ENCODE assay signal across 9 cellular contexts in the genomic region with DNA sequence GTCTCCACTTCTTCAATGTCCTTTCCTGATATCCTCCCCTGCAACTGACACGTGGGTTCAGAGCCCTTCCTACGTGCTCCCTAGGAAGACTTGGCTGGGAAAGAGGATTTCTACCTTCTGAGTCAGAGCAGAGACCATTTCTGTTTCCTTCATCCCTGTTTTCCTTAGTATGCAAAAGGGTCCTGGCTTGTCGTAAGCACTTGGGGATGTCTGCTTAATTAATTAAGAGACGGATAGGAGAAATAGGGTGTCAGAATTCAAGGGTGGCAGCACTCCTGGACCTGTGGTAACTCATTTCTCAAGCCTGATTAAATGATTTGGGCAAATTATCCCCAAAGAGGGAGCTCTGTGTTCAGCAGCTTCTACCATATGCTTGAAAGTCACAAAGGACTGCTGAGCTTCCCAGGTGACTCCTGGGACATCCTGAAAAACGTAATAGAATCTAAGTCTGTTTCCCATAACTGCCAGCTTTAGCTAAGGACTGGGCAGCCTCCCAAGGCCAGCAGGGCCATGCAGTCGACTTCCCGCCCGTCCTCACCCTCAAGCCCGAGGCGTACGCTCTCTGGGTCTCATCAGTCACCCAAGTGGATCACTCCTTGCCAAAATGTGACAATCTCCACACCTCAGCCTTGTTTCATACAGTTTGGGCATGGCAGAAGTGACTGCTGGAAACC. TPM values are rescaled to one million over a fixed set of nuclear protein-coding genes. Genes with fewer than 3 reads are reported as not detected.
A peak's percentile ranks its signal among the peaks of the same experiment; 100 is the strongest.
DNase-seq lines count a peak whose midpoint lies in the region; ATAC-seq, FAIRE-seq and TF ChIP-seq lines count a peak whose summit lies in the region.
"Had no signal": no experiment of that assay in that cellular context is flagged by ENCODE, and none has a peak within 500 bp of the region (broad histone marks: within the 10 kb centered on the region; RNA-seq: fewer than 3 reads in every experiment).

No MANE protein-coding gene starts in this region.

- CTCF ChIA-PET in IMR-90 (lab: Yijun Ruan, JAX): interaction anchor here (0.6 to 0.9 kb wide), 2 partner anchors 19 to 377 kb away, joined by 3 to 5 read pairs; no protein-coding TSS in a partner anchor

- peak overlapping the region; percentile 89 for H4K5ac ChIP-seq in IMR-90 (ENCODE audit: low read depth, low read length)

- WGBS in IMR-90 (ENCODE audit: extremely low coverage in 2 of 2, insufficient read length in 1 of 2), 2 experiments: 73% methylated on average over 7 of the region's 11 CpGs; no CpG with 5 or more reads in 1 of the 2 experiments

- H2AFZ ChIP-seq in IMR-90 (replicated peaks; ENCODE audit: low read length, poor library complexity): peak overlapping the region; percentile 71

- H2AK5ac ChIP-seq in IMR-90 (ENCODE audit: low read depth, low read length): peak overlapping the region; percentile 96

- peak overlapping the region; percentile 78; the same call in 1 of the 2 replicates for H3K23ac ChIP-seq in IMR-90 (ENCODE audit: low read depth, low read length)

- H3K4ac ChIP-seq in IMR-90 (ENCODE audit: low read depth, low read length): peak overlapping the region; percentile 93

- peak overlapping the region; percentile 87 for H3K14ac ChIP-seq in IMR-90 (replicated peaks; ENCODE audit: low read depth, low read length)

- peaks cover 22 to 87% of the 10 kb centered on the region in 2 experiments for H3K79me1 ChIP-seq in IMR-90 (ENCODE audit: low read depth in 1 of 2, low read length in 2 of 2)

- peak overlapping the region; percentile 54 for H3K27ac ChIP-seq in IMR-90 (ENCODE audit: insufficient read depth, low read length)
- peak overlapping the region; percentile 21 to 58 for H3K27ac ChIP-seq in left lung
- peak overlapping the region; percentile 18 for H3K27ac ChIP-seq in upper lobe of right lung

- H3K18ac ChIP-seq in IMR-90 (ENCODE audit: low read depth, low read length): peak overlapping the region; percentile 77

- no peaks in the 10 kb centered on the region for H3K27me3 ChIP-seq in IMR-90 (ENCODE audit: control insufficient read depth, insufficient read depth, low read length)
- H3K27me3 ChIP-seq in left lung: no peaks in the 10 kb centered on the region
- H3K27me3 ChIP-seq in upper lobe of right lung: no peaks in the 10 kb centered on the region

- dilution Hi-C loops in IMR-90 (cut with HindIII; ENCODE audit: low sequenced_read_pairs, unreplicated experiment): no loop called here

- DNase-seq in IMR-90: peak; percentile 88
- peak; percentile 40 for DNase-seq in dermis blood vessel endothelial cell
- DNase-seq in left lung: no peak
- DNase-seq in upper lobe of right lung: no peak
- DNase-seq in DMS114 treated with DMSO at 0.1 percent for 48 hours (lab: John Stamatoyannopoulos, UW; ENCODE audit: unreplicated experiment): no peak
- no peak for DNase-seq in activated T-cell treated with anti-CD3 and anti-CD28 coated beads, Interleukin-2, amount 50 U/mL, for 48 hours
- DNase-seq in HTR-8/SVneo (ENCODE audit: insufficient read length, low spot score): no peak

- H3K9ac ChIP-seq in IMR-90 (ENCODE audit: low read depth, low read length): peak overlapping the region; percentile 17; the same call in 1 of the 2 replicates

- H4K20me1 ChIP-seq in IMR-90 (ENCODE audit: insufficient read depth, low read length): peaks cover 87% of the 10 kb centered on the region

- POLR2A ChIA-PET in IMR-90 (lab: Charles Lee; ENCODE audit: unreplicated experiment): no interaction called here

- in situ Hi-C loops in IMR-90 (cut with MboI; ENCODE audit: low sequenced_read_pairs): no loop called here

- no peak for TF ChIP-seq POLR2A in IMR-90 (IDR thresholded peaks at IDR 0.05; ENCODE audit: low read depth, low read length)

- H3K9me1 ChIP-seq in IMR-90 (ENCODE audit: insufficient read depth, low read length): peaks cover 41% of the 10 kb centered on the region

- no peak overlapping the region for H3K4me3 ChIP-seq in IMR-90 (ENCODE audit: insufficient read depth, low read depth, low read length)
- H3K4me3 ChIP-seq in left lung: no peak overlapping the region
- no peak overlapping the region for H3K4me3 ChIP-seq in upper lobe of right lung

- peak overlapping the region; percentile 93 for H2BK20ac ChIP-seq in IMR-90 (ENCODE audit: low read depth, low read length)

- peak overlapping the region; percentile 93 for H4K91ac ChIP-seq in IMR-90 (ENCODE audit: insufficient read depth, low read depth, low read length)

- intact Hi-C loops in IMR-90 (cut with micrococcal nuclease): no loop called here
- intact Hi-C loops in left lung (cut with DNase I): no loop called here
- intact Hi-C loops in upper lobe of right lung (cut with DNase I): no loop called here

- H2BK5ac ChIP-seq in IMR-90 (ENCODE audit: low read depth, low read length, poor library complexity, severe bottlenecking): peak overlapping the region; percentile 86

- peaks cover 5% of the 10 kb centered on the region; the same call in 1 of the 2 replicates for H3K36me3 ChIP-seq in IMR-90 (ENCODE audit: control insufficient read depth, insufficient read depth, low read length)
- H3K36me3 ChIP-seq in left lung: peaks cover 0 to 7% of the 10 kb centered on the region in 2 donors
- peaks cover 5% of the 10 kb centered on the region for H3K36me3 ChIP-seq in upper lobe of right lung

- H2BK120ac ChIP-seq in IMR-90 (ENCODE audit: low read depth, low read length): peak overlapping the region; percentile 89

- TF ChIP-seq RAD21 in IMR-90 (IDR thresholded peaks at IDR 0.05; ENCODE audit: low read length): no peak

- peak overlapping the region; percentile 90 for H2AK9ac ChIP-seq in IMR-90 (replicated peaks; ENCODE audit: low read depth, low read length, poor library complexity)

- peak overlapping the region; percentile 30; the same call in 1 of the 2 replicates for H3K56ac ChIP-seq in IMR-90 (ENCODE audit: extremely low read depth, insufficient read depth, low read length)

- no peaks in the 10 kb centered on the region for H3K9me3 ChIP-seq in IMR-90 (ENCODE audit: control insufficient read depth, insufficient read depth, low read length)
- H3K9me3 ChIP-seq in left lung: no peaks in the 10 kb centered on the region
- H3K9me3 ChIP-seq in upper lobe of right lung: no peaks in the 10 kb centered on the region

- H3K4me1 ChIP-seq in IMR-90 (ENCODE audit: control insufficient read depth, insufficient read depth, low read length) (peaks cover 38% of the 10 kb centered on the region), left lung (peaks cover 25 to 65% of the 10 kb centered on the region in 2 donors), upper lobe of right lung (peaks cover 53% of the 10 kb centered on the region)

- H4K8ac ChIP-seq in IMR-90 (ENCODE audit: low read depth in 2 of 2, low read length in 2 of 2): peak overlapping the region; percentile 61 to 74

- peak overlapping the region; percentile 60 for H3K4me2 ChIP-seq in IMR-90 (ENCODE audit: low read depth, low read length)

- no peak for TF ChIP-seq CTCF in IMR-90 (conservative IDR thresholded peaks at IDR 0.05; ENCODE audit: low read depth, low read length)
- no peak for TF ChIP-seq CTCF in left lung (IDR thresholded peaks at IDR 0.05)
- no peak for TF ChIP-seq CTCF in upper lobe of right lung (IDR thresholded peaks at IDR 0.05)

- peak overlapping the region; percentile 79; the same call in 2 of the 3 replicates for H2BK15ac ChIP-seq in IMR-90 (ENCODE audit: low read depth, low read length)

- BruUV-seq in IMR-90 (replicated peaks; lab: Mats Ljungman, UMichigan): no TSS peak

- no peak for FAIRE-seq in HTR-8/SVneo (lab: Jason Lieb, UNC)

- peak; percentile 41 for ATAC-seq in IMR-90 (ENCODE audit: low read depth)
- ATAC-seq in left lung: peak; percentile 31
- ATAC-seq in upper lobe of right lung: no peak
- no peak for ATAC-seq in HG03196 (IDR thresholded peaks at IDR 0.05; ENCODE audit: unreplicated experiment)
- ATAC-seq: stimulated activated effector memory CD8-positive, alpha-beta T cell treated with anti-CD3 and anti-CD28 coated beads, Interleukin-12 subunit alpha, Interleukin-12 subunit beta, amount 100 ng/mL, for 72 hours had no signal

TF ChIP-seq in IMR-90, 13 proteins besides CTCF, POLR2A, EP300 and RAD21:
- TF ChIP-seq MXI1 (IDR thresholded peaks at IDR 0.05; ENCODE audit: borderline replicate concordance, low read depth, low read length) (peak; percentile 68; the same call in 1 of the 2 replicates), FOS (IDR thresholded peaks at IDR 0.05; ENCODE audit: low read depth, low read length) (peak; percentile 24; the same call in 1 of the 2 replicates), BHLHE40 (IDR thresholded peaks at IDR 0.05; ENCODE audit: low read depth, low read length) (0 out of 2 replicates have a peak, but pooled peaks have one; percentile 21), MAFK (IDR thresholded peaks at IDR 0.05; ENCODE audit: low read depth, low read length) (peak; percentile 62), RFX5 (IDR thresholded peaks at IDR 0.05; ENCODE audit: low read depth, low read length) (no peak), CEBPB (IDR thresholded peaks at IDR 0.05; ENCODE audit: low read depth, low read length) (no peak)
- TF ChIP-seq, protein P1, sequence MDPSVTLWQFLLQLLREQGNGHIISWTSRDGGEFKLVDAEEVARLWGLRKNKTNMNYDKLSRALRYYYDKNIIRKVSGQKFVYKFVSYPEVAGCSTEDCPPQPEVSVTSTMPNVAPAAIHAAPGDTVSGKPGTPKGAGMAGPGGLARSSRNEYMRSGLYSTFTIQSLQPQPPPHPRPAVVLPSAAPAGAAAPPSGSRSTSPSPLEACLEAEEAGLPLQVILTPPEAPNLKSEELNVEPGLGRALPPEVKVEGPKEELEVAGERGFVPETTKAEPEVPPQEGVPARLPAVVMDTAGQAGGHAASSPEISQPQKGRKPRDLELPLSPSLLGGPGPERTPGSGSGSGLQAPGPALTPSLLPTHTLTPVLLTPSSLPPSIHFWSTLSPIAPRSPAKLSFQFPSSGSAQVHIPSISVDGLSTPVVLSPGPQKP (IDR thresholded peaks at IDR 0.05; ENCODE audit: borderline replicate concordance, low read depth, low read length): no peak
- TF ChIP-seq, protein P2, sequence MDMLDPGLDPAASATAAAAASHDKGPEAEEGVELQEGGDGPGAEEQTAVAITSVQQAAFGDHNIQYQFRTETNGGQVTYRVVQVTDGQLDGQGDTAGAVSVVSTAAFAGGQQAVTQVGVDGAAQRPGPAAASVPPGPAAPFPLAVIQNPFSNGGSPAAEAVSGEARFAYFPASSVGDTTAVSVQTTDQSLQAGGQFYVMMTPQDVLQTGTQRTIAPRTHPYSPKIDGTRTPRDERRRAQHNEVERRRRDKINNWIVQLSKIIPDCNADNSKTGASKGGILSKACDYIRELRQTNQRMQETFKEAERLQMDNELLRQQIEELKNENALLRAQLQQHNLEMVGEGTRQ (IDR thresholded peaks at IDR 0.05; ENCODE audit: low read depth, low read length): peak; percentile 64; the same call in 1 of the 2 replicates

RNA-seq across cellular contexts. Expression of a gene that starts 20.5 kb away (rescaled TPM):
- total RNA-seq in IMR-90 (2012; rRNA removed) (43.6 and 52.2 TPM in 2 replicates), dermis blood vessel endothelial cell (19.1 and 35.7 TPM in 2 replicates), left lung (10 to 100 TPM; 40.5 to 53.0 TPM), upper lobe of right lung (49.0 TPM)
- 4.3 and 5.8 TPM in 2 replicates for polyA plus RNA-seq in IMR-90 (2012; rRNA removed)
- 3.5 and 4.7 TPM in 2 replicates for polyA plus RNA-seq in IMR-90 (2012; cell fraction: cytosol; rRNA removed)
- polyA plus RNA-seq in IMR-90 (2012; cell fraction: nucleus; rRNA removed; ENCODE audit: low replicate concordance): 5.0 and 11.1 TPM in 2 replicates

Comparison
In these comparisons a context has a peak if more than half of its experiments do, and no peak if none do; other contexts are left out.
1. ATAC-seq: peak in IMR-90 (single experiment) and left lung (single experiment); none in upper lobe of right lung (single experiment) and HG03196 (single experiment).
2. DNase-seq: peak in IMR-90 (single experiment) and dermis blood vessel endothelial cell (single experiment); none in left lung (0 of 2), upper lobe of right lung (single experiment), DMS114 treated with DMSO at 0.1 percent for 48 hours (single experiment), activated T-cell treated with anti-CD3 and anti-CD28 coated beads, Interleukin-2, amount 50 U/mL, for 48 hours (0 of 2) and HTR-8/SVneo (single experiment).
3. Peak in every context shown above with its lines, with median percentiles within 50 percentile points of each other: H3K27ac ChIP-seq.